In the genomic region with DNA sequence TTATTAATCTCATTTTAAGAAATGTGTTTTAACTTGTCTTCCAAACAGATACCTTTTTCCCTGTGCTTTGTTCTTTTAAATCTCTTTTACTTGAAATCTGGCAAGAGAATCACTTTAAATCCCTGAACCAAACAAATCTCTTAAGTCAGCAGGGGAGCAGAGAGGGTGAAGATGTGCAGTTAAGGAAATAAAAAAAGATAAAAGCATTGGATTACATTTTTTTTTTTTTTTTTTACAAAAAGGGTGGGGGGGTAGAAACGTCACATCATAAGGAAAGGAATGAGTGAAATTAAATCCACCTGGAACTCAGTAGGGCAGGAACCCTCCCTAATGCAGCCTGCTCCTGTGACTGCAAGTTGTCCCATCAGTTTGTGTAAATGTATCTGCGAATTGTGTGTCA, we compare ENCODE assay signal across 15 cellular contexts.
A peak's percentile ranks its signal among the peaks of the same experiment; 100 is the strongest.
DNase-seq lines count a peak whose midpoint lies in the region; ATAC-seq and TF ChIP-seq lines count a peak whose summit lies in the region.
"Had no signal": no experiment of that assay in that cellular context is flagged by ENCODE, and none has a peak within 500 bp of the region (broad histone marks: within the 10 kb centered on the region; RNA-seq: fewer than 3 reads in every experiment).

No MANE protein-coding gene starts in this region.

- H3K9ac ChIP-seq in mucosa of stomach (ENCODE audit: low read length), result peak overlapping the region; percentile 90
- H3K9ac ChIP-seq: SK-N-SH had no signal

- no peak for ATAC-seq in RWPE2 (ENCODE audit: low read depth)
- ATAC-seq in GM21367 (IDR thresholded peaks at IDR 0.05; ENCODE audit: unreplicated experiment), result no peak
- no peak for ATAC-seq in HG02852 (IDR thresholded peaks at IDR 0.05; ENCODE audit: unreplicated experiment)

- no peaks in the 10 kb centered on the region for H3K9me3 ChIP-seq in RWPE2 (ENCODE audit: severe bottlenecking)
- no peaks in the 10 kb centered on the region for H3K9me3 ChIP-seq in mucosa of stomach (ENCODE audit: control insufficient read depth, low read length)
- H3K9me3 ChIP-seq: left ventricle myocardium inferior, SK-N-SH had no signal

- peaks cover 4% of the 10 kb centered on the region for H3K4me1 ChIP-seq in RWPE2 (ENCODE audit: insufficient read depth, poor library complexity, severe bottlenecking)
- H3K4me1 ChIP-seq in mucosa of stomach (ENCODE audit: control insufficient read depth, insufficient read depth, low read length), result peaks cover 3% of the 10 kb centered on the region

- H3K27me3 ChIP-seq in RWPE2 (ENCODE audit: insufficient read depth, poor library complexity, severe bottlenecking) (no peaks in the 10 kb centered on the region), mucosa of stomach (ENCODE audit: control insufficient read depth, insufficient read depth, low read length) (peaks cover 53% of the 10 kb centered on the region)

- TF ChIP-seq CTCF in GM13977 (IDR thresholded peaks at IDR 0.05; ENCODE audit: extremely low read depth, insufficient read depth, missing control alignments), result no peak
- TF ChIP-seq CTCF in RWPE2 (IDR thresholded peaks at IDR 0.05; ENCODE audit: poor library complexity, severe bottlenecking), result no peak

- in situ Hi-C loops in GM13977 (cut with MboI; ENCODE audit: low pct_unique_long_range_greater_than_20kb, low sequenced_read_pairs, unreplicated experiment), result loop anchor here (25.0 kb wide), 2 partner anchors 934 to 1084 kb away; partner anchors contain the start of genes NKX2-1 and PAX9

- H3K27ac ChIP-seq in RWPE2 (ENCODE audit: poor library complexity, severe bottlenecking), result peak overlapping the region; percentile 93
- H3K27ac ChIP-seq: brain microvascular endothelial cell, left ventricle myocardium inferior had no signal

- H3K36me3 ChIP-seq in RWPE2 (ENCODE audit: low read depth), result 0 out of 2 replicates have a peak, but pooled peaks cover 3% of the 10 kb centered on the region
- H3K36me3 ChIP-seq in mucosa of stomach (ENCODE audit: control insufficient read depth, insufficient read depth, low read length), result no peaks in the 10 kb centered on the region
- H3K36me3 ChIP-seq: brain microvascular endothelial cell, left ventricle myocardium inferior had no signal

- DNase-seq in DMS 273 (lab: John Stamatoyannopoulos, UW; ENCODE audit: unreplicated experiment) (peak; percentile 13), DMS 273 treated with DMSO at 0.1 percent for 48 hours (lab: John Stamatoyannopoulos, UW) (no peak), GM13977 (ENCODE audit: low spot score) (peak; percentile 17), RWPE2 (ENCODE audit: low spot score) (no peak), GDM1 (lab: John Stamatoyannopoulos, UW) (no peak)
- DNase-seq: activated gamma-delta T cell treated with Interleukin-2 at 50 U/mL for 16 hours; brain microvascular endothelial cell; effector CD4-positive, alpha-beta T cell; IMR-90; left ventricle myocardium inferior; SK-N-SH; stimulated activated naive CD4-positive, alpha-beta T cell had no signal

- H3K4me3 ChIP-seq in RWPE2 (ENCODE audit: severe bottlenecking) (no peak overlapping the region), mucosa of stomach (ENCODE audit: low read length) (no peak overlapping the region)

Comparison
In these comparisons a context has a peak if more than half of its experiments do, and no peak if none do; other contexts are left out.
1. DNase-seq: peak in DMS 273 (single experiment) and GM13977 (single experiment); none in DMS 273 treated with DMSO at 0.1 percent for 48 hours (single experiment), RWPE2 (single experiment) and GDM1 (single experiment).